In genomic region chr2:95062247-95062646, GRCh38 we compare ENCODE assay signal across 17 cellular contexts. TPM values are rescaled to one million over a fixed set of nuclear protein-coding genes. Genes with fewer than 3 reads are reported as not detected.
DNase-seq lines count a peak whose midpoint lies in the region; ATAC-seq and TF ChIP-seq lines count a peak whose summit lies in the region.
"Had no signal": no experiment of that assay in that cellular context is flagged by ENCODE, and none has a peak within 500 bp of the region (broad histone marks: within the 10 kb centered on the region; RNA-seq: fewer than 3 reads in every experiment).

No MANE protein-coding gene starts in this region.

- H3K9ac ChIP-seq in SU-DHL-6 (ENCODE audit: low read length), result no peak overlapping the region

- no peaks in the 10 kb centered on the region for H3F3A ChIP-seq in SU-DHL-6 (ENCODE audit: insufficient read depth)

- H3K4me1 ChIP-seq in sigmoid colon, result no peaks in the 10 kb centered on the region
- H3K4me1 ChIP-seq: Caco-2 had no signal

- no peak overlapping the region for H3K4me3 ChIP-seq in SU-DHL-6 (ENCODE audit: insufficient read depth, low read length, poor library complexity, severe bottlenecking)
- no peak overlapping the region for H3K4me3 ChIP-seq in sigmoid colon

- TF ChIP-seq POLR2A in sigmoid colon (IDR thresholded peaks at IDR 0.05), result no peak

- H3K27ac ChIP-seq in SU-DHL-6 (ENCODE audit: low read depth, low read length) (peak overlapping the region; percentile 69), caudate nucleus (ENCODE audit: low read depth, low read length) (peak overlapping the region; percentile 11), sigmoid colon (no peak overlapping the region)

- H3K27me3 Mint-ChIP-seq in activated CD4-positive, alpha-beta T cell treated with anti-CD3 and anti-CD28 coated beads, Interleukin-2, amount 10 ng/mL, durations not matched to agents 7 days and 5 days, result no peaks in the 10 kb centered on the region

- peaks cover 42% of the 10 kb centered on the region for H3K4me1 Mint-ChIP-seq in activated CD4-positive, alpha-beta T cell treated with anti-CD3 and anti-CD28 coated beads, Interleukin-2, amount 10 ng/mL, durations not matched to agents 7 days and 5 days

- no peak overlapping the region for H2AFZ ChIP-seq in SU-DHL-6 (ENCODE audit: low read depth, low read length, severe bottlenecking)

- H3K4me2 ChIP-seq in SU-DHL-6 (ENCODE audit: low read depth, low read length, poor library complexity, severe bottlenecking), result peak overlapping the region; percentile 34

- no peaks in the 10 kb centered on the region for H3K27me3 ChIP-seq in SU-DHL-6 (ENCODE audit: low read length)
- peaks cover 0 to 1% (median 0%) of the 10 kb centered on the region in 3 donors for H3K27me3 ChIP-seq in sigmoid colon

- H3K9me3 ChIP-seq in SU-DHL-6 (ENCODE audit: insufficient read depth, low read length) (no peaks in the 10 kb centered on the region), sigmoid colon (no peaks in the 10 kb centered on the region)
- H3K9me3 ChIP-seq: Caco-2 had no signal

- no peak for DNase-seq in activated CD4-positive, alpha-beta T cell treated with anti-CD3 and anti-CD28 coated beads, Interleukin-2, amount 10 ng/mL, durations not matched to agents 7 days and 5 days
- no peak for DNase-seq in activated CD4-positive, alpha-beta T cell treated with anti-CD3 and anti-CD28 coated beads, Interleukin-2, amount 50 U/mL, for 1 hour
- DNase-seq in caudate nucleus (lab: John Stamatoyannopoulos, UW) (no peak), sigmoid colon (peak; percentile 18), NCI-H1092 (lab: John Stamatoyannopoulos, UW) (no peak), NCI-H146 (lab: John Stamatoyannopoulos, UW) (no peak)
- DNase-seq: effector CD8-positive, alpha-beta T cell; NCI-H2171; nephron progenitor cell; right cardiac atrium; SIG-M5; stimulated activated CD4-positive, alpha-beta T cell treated with anti-CD3 and anti-CD28 coated beads, Interleukin-4, amount 100 ng/mL, for 1 hour had no signal

- H3K79me2 ChIP-seq in SU-DHL-6 (ENCODE audit: insufficient read depth, low read length), result no peaks in the 10 kb centered on the region

- no peak for ATAC-seq in HG03139 (IDR thresholded peaks at IDR 0.05; ENCODE audit: unreplicated experiment)
- ATAC-seq: right cardiac atrium had no signal

- H3K27ac Mint-ChIP-seq in activated CD4-positive, alpha-beta T cell treated with anti-CD3 and anti-CD28 coated beads, Interleukin-2, amount 10 ng/mL, durations not matched to agents 7 days and 5 days, result peak overlapping the region; percentile 91
- H3K27ac Mint-ChIP-seq: nephron progenitor cell had no signal

- H3K4me3 Mint-ChIP-seq in activated CD4-positive, alpha-beta T cell treated with anti-CD3 and anti-CD28 coated beads, Interleukin-2, amount 10 ng/mL, durations not matched to agents 7 days and 5 days, result peak overlapping the region; percentile 42
- H3K4me3 Mint-ChIP-seq: nephron progenitor cell had no signal

- H3K36me3 ChIP-seq in SU-DHL-6 (ENCODE audit: low read length), result no peaks in the 10 kb centered on the region
- H3K36me3 ChIP-seq in sigmoid colon, result no peaks in the 10 kb centered on the region

- WGBS in sigmoid colon, 2 donors, result 85 to 87% methylated on average over 7 of the region's 7 CpGs

- no peak for TF ChIP-seq EP300 in sigmoid colon (IDR thresholded peaks at IDR 0.05)

- H3K9me3 Mint-ChIP-seq in activated CD4-positive, alpha-beta T cell treated with anti-CD3 and anti-CD28 coated beads, Interleukin-2, amount 10 ng/mL, durations not matched to agents 7 days and 5 days, result no peaks in the 10 kb centered on the region

- no peaks in the 10 kb centered on the region for H3K9me2 ChIP-seq in SU-DHL-6 (replicated peaks; ENCODE audit: insufficient read depth, low read length)

- H3K36me3 Mint-ChIP-seq in activated CD4-positive, alpha-beta T cell treated with anti-CD3 and anti-CD28 coated beads, Interleukin-2, amount 10 ng/mL, durations not matched to agents 7 days and 5 days (ENCODE audit: low read depth), result no peaks in the 10 kb centered on the region

- TF ChIP-seq CTCF in SU-DHL-6 (IDR thresholded peaks at IDR 0.05; ENCODE audit: insufficient read depth, low read length, poor library complexity, severe bottlenecking) (no peak), sigmoid colon (IDR thresholded peaks at IDR 0.05) (no peak)

- CTCF ChIA-PET in activated CD4-positive, alpha-beta T cell treated with anti-CD3 and anti-CD28 coated beads, Interleukin-2, amount 10 ng/mL, durations not matched to agents 7 days and 5 days (lab: Charles Lee), result interaction anchor here (0.6 to 8.6 kb wide), 6 partner anchors 11 to 97 kb away, joined by 3 to 92 read pairs (median 4); partner anchors contain the start of gene ZNF514

- H4K20me1 ChIP-seq in SU-DHL-6 (ENCODE audit: low read depth, low read length), result no peaks in the 10 kb centered on the region

- intact Hi-C loops in sigmoid colon (cut with DNase I), result no loop called here

- POLR2A ChIA-PET in activated CD4-positive, alpha-beta T cell treated with anti-CD3 and anti-CD28 coated beads, Interleukin-2, amount 10 ng/mL, durations not matched to agents 7 days and 5 days (lab: Charles Lee), result interaction anchor here (1.2 kb wide), 1 partner anchor 17 kb away, joined by 7 read pairs; no protein-coding TSS in a partner anchor

RNA-seq across cellular contexts. Expression of gene MAL, which starts 36.7 kb away (rescaled TPM):
- total RNA-seq in activated CD4-positive, alpha-beta T cell treated with anti-CD3 and anti-CD28 coated beads, Interleukin-2, amount 10 ng/mL, durations not matched to agents 7 days and 5 days, result 100 to 1,000 TPM; 237 to 339 TPM
- total RNA-seq in sigmoid colon, result 10 to 100 TPM in 3 of 4 donors, 1 to 10 TPM in 1; 7.6 to 28.9 (median 15.9) TPM
- 1 to 10 TPM in 2 of 3 donors, under 1 TPM in 1; 0.69 to 8.4 (median 7.4) TPM for polyA plus RNA-seq in sigmoid colon
- total RNA-seq: A673, Caco-2, fibroblast of villous mesenchyme had no signal

RNA-seq across cellular contexts. Expression of gene MRPS5, which starts 59.4 kb away (rescaled TPM):
- total RNA-seq in activated CD4-positive, alpha-beta T cell treated with anti-CD3 and anti-CD28 coated beads, Interleukin-2, amount 10 ng/mL, durations not matched to agents 7 days and 5 days, result 10 to 100 TPM; 70.3 to 71.7 TPM
- total RNA-seq in sigmoid colon, result 10 to 100 TPM; 43.5 to 77.3 (median 48.3) TPM
- polyA plus RNA-seq in sigmoid colon, result 10 to 100 TPM; 55.9 to 78.3 (median 70.3) TPM

Comparison
In these comparisons a context has a peak if more than half of its experiments do, and no peak if none do; other contexts are left out.
1. H3K27ac ChIP-seq: peak in SU-DHL-6 (single experiment) and caudate nucleus (single experiment); none in sigmoid colon (0 of 4).
2. RNA of gene MAL, which starts 36.7 kb away (total RNA-seq): 237 to 339 TPM in activated CD4-positive, alpha-beta T cell treated with anti-CD3 and anti-CD28 coated beads, Interleukin-2, amount 10 ng/mL, durations not matched to agents 7 days and 5 days; 7.6 to 28.9 TPM in sigmoid colon; every median in the first group is over 4 times any median in the second.